1 cellular context compared by ENCODE assay signal in genomic region chr17:7046725-7047397, GRCh38.
TF ChIP-seq lines count a peak whose summit lies in the region.
"Not testable (repeated sequence)": the region's sequence is repeated elsewhere in the genome, so short reads cannot be mapped to it uniquely, and the experiment has no call there.

No MANE protein-coding gene starts in this region.

TF ChIP-seq in HepG2, 621 proteins besides CTCF, POLR2A, EP300 and RAD21 (continued from another document):
- TF ChIP-seq RNF219 (CRISPR knock-in tag; IDR thresholded peaks at IDR 0.05) (0 out of 2 replicates have a peak, but pooled peaks have one; percentile 19), SRF (IDR thresholded peaks at IDR 0.05; ENCODE audit: low read depth, low read length) (0 out of 2 replicates have a peak, but pooled peaks have one; percentile 36), HOMEZ (CRISPR knock-in tag; IDR thresholded peaks at IDR 0.05; ENCODE audit: low read depth) (peak; percentile 49; the same call in 1 of the 2 replicates), TCF7L2 (IDR thresholded peaks at IDR 0.05; ENCODE audit: low read depth, low read length) (peak; percentile 77), ELF3 (CRISPR knock-in tag; IDR thresholded peaks at IDR 0.05) (peak; percentile 52; the same call in 1 of the 2 replicates), RARA (CRISPR knock-in tag; IDR thresholded peaks at IDR 0.05) (peak; percentile 53; the same call in 1 of the 2 replicates), ERF (CRISPR knock-in tag; IDR thresholded peaks at IDR 0.05) (0 out of 2 replicates have a peak, but pooled peaks have one; percentile 11), ZNF12 (CRISPR knock-in tag; IDR thresholded peaks at IDR 0.05) (0 out of 2 replicates have a peak, but pooled peaks have one; percentile 10), HNF4A (CRISPR knock-in tag; IDR thresholded peaks at IDR 0.05) (peak; percentile 68), SMAD3 (CRISPR knock-in tag; IDR thresholded peaks at IDR 0.05) (0 out of 2 replicates have a peak, but pooled peaks have one; percentile 57), FOXP1 (CRISPR knock-in tag; IDR thresholded peaks at IDR 0.05) (peak; percentile 46; the same call in 1 of the 2 replicates), MAFK (conservative IDR thresholded peaks at IDR 0.05 in 1 of 2, IDR thresholded peaks at IDR 0.05 in 1 of 2; ENCODE audit: low read length in 2 of 2) (peak; percentile 91 to 92), SALL1 (CRISPR knock-in tag; IDR thresholded peaks at IDR 0.05) (peak; percentile 71), ZSCAN30 (CRISPR knock-in tag; IDR thresholded peaks at IDR 0.05) (0 out of 2 replicates have a peak, but pooled peaks have one; percentile 26), YEATS2 (CRISPR knock-in tag; IDR thresholded peaks at IDR 0.05; ENCODE audit: borderline replicate concordance) (peak; percentile 66; the same call in 1 of the 2 replicates), ZNF331 (CRISPR knock-in tag; IDR thresholded peaks at IDR 0.05) (peak; percentile 43; the same call in 1 of the 2 replicates), ZNF614 (CRISPR knock-in tag; IDR thresholded peaks at IDR 0.05; ENCODE audit: borderline replicate concordance) (peak; percentile 54; the same call in 1 of the 2 replicates), CREM (IDR thresholded peaks at IDR 0.05) (peak; percentile 79), MYC (CRISPR knock-in tag; IDR thresholded peaks at IDR 0.05; ENCODE audit: borderline replicate concordance) (peak; percentile 21; the same call in 1 of the 2 replicates), RXRA (CRISPR knock-in tag; IDR thresholded peaks at IDR 0.05) (peak; percentile 35; the same call in 1 of the 2 replicates), ETV5 (CRISPR knock-in tag; IDR thresholded peaks at IDR 0.05; ENCODE audit: borderline replicate concordance) (peak; percentile 73; the same call in 1 of the 2 replicates), KMT2B (CRISPR knock-in tag; IDR thresholded peaks at IDR 0.05) (0 out of 2 replicates have a peak, but pooled peaks have one; percentile 4), POGK (CRISPR knock-in tag; conservative IDR thresholded peaks at IDR 0.05) (0 out of 2 replicates have a peak, but pooled peaks have one; percentile 28)
- TF ChIP-seq, protein P1, sequence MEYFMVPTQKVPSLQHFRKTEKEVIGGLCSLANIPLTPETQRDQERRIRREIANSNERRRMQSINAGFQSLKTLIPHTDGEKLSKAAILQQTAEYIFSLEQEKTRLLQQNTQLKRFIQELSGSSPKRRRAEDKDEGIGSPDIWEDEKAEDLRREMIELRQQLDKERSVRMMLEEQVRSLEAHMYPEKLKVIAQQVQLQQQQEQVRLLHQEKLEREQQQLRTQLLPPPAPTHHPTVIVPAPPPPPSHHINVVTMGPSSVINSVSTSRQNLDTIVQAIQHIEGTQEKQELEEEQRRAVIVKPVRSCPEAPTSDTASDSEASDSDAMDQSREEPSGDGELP (IDR thresholded peaks at IDR 0.05; ENCODE audit: borderline replicate concordance, low read depth), result peak; percentile 21; the same call in 1 of the 2 replicates
- TF ChIP-seq FOXP1 (IDR thresholded peaks at IDR 0.05); CREM (CRISPR knock-in tag; IDR thresholded peaks at IDR 0.05): not testable (repeated sequence)
